18 cellular contexts compared by ENCODE assay signal in the genomic region with DNA sequence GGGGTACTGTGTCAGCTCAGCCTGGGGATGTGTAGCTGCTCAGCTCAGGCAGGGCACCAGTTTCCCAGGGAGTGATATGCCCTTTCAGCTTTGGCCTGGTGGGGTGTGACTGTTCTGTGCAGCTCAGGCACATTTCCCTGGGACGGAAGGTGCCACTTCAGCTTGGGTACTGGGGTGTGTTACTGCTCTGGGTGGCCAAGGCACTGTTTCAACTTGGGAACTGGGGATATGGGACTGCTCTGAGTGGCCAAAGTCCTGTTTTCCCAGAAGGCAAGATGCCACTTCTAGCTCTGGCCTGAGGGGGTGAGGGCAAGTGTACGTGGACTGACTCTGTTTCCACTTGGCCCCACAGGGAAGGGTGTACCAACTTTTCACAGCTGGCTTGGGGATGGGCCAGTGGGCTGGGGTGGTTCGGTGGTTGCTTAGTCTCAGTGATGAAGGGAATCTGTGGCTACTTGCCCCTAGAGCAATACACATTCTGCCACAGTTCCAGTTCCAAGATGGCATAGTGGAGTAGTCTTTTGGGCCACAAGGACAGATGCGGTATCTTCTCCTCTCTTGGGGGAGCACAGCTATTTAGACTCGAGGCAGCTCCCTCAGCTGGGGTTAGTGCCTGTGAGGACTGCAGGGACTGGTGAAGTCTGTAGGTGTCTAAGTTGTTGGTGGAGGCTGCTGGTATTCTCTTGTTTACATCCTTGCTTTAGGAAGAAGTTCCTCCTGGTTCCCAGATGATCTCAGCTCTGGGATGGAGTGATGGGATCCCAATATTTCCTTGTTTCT. TPM values are rescaled to one million over a fixed set of nuclear protein-coding genes. Genes with fewer than 3 reads are reported as not detected.
DNase-seq lines count a peak whose midpoint lies in the region; ATAC-seq, FAIRE-seq and TF ChIP-seq lines count a peak whose summit lies in the region.
"Had no signal": no experiment of that assay in that cellular context is flagged by ENCODE, and none has a peak within 500 bp of the region (broad histone marks: within the 10 kb centered on the region; RNA-seq: fewer than 3 reads in every experiment).

No MANE protein-coding gene starts in this region.

- 0 out of 2 replicates have a peak, but pooled peaks cover 4% of the 10 kb centered on the region for H4K20me1 ChIP-seq in K562 (replicated peaks; ENCODE audit: control insufficient read depth, insufficient read depth, low read length)

- TF ChIP-seq EP300 in K562 (IDR thresholded peaks at IDR 0.05; ENCODE audit: low read length) (no peak), esophagus muscularis mucosa (IDR thresholded peaks at IDR 0.05) (no peak)

- no peak for DNase-seq in right cardiac atrium
- DNase-seq in right atrium auricular region (ENCODE audit: low spot score), result no peak
- no peak for DNase-seq in K562 (ENCODE audit: extremely low read depth in 1 of 4, low spot score in 3 of 4)
- peak; percentile 5 for DNase-seq in myocyte (ENCODE audit: low read depth)
- no peak for DNase-seq in esophagus muscularis mucosa (ENCODE audit: extremely low spot score)
- DNase-seq in NCI-H748 treated with DMSO at 0.1 percent for 48 hours (lab: John Stamatoyannopoulos, UW), result no peak
- DNase-seq in middle frontal gyrus (ENCODE audit: extremely low spot score, low spot score), result no peak
- DNase-seq in MG63, result no peak
- DNase-seq: activated CD4-positive, CD25-positive, alpha-beta regulatory T cell; activated CD8-positive, alpha-beta memory T cell treated with anti-CD3 and anti-CD28 coated beads, Interleukin-2, amount 50 U/mL, for 4 hours; cerebellar nuclear complex; H7; heart left ventricle; kidney; NCI-H524 treated with DMSO at 0.1 percent for 48 hours; PC-9; sigmoid colon had no signal

- no TSS peak for BruUV-seq in K562 (replicated peaks; lab: Mats Ljungman, UMichigan)

- H2AFZ ChIP-seq in K562 (ENCODE audit: low read depth, low read length), result no peak overlapping the region
- H2AFZ ChIP-seq: PC-9 had no signal

- H3K9me3 ChIP-seq in right cardiac atrium (ENCODE audit: control insufficient read depth, low read length), result no peaks in the 10 kb centered on the region
- peaks cover 0 to 26% of the 10 kb centered on the region in 2 donors for H3K9me3 ChIP-seq in right atrium auricular region
- no peaks in the 10 kb centered on the region for H3K9me3 ChIP-seq in K562 (replicated peaks; ENCODE audit: control insufficient read depth, insufficient read depth, low read depth, low read length)
- peaks cover 0 to 25% (median 21%) of the 10 kb centered on the region in 4 donors for H3K9me3 ChIP-seq in esophagus muscularis mucosa
- H3K9me3 ChIP-seq in MG63, result peaks cover 18% of the 10 kb centered on the region

- in situ Hi-C loops in K562 (cut with MboI), result no loop called here

- H3K4me1 ChIP-seq in right cardiac atrium (ENCODE audit: control insufficient read depth, insufficient read depth, low read length) (peaks cover 3% of the 10 kb centered on the region), right atrium auricular region (peaks cover 0 to 43% of the 10 kb centered on the region in 2 donors), K562 (replicated peaks in 1 of 2; ENCODE audit: control insufficient read depth in 2 of 2, insufficient read depth in 2 of 2, low read length in 2 of 2) (no peaks in the 10 kb centered on the region), esophagus muscularis mucosa (peaks cover 18 to 52% (median 48%) of the 10 kb centered on the region in 4 donors)

- no peak for TF ChIP-seq RAD21 in K562 (CRISPR knock-in tag; conservative IDR thresholded peaks at IDR 0.05 in 1 of 2, IDR thresholded peaks at IDR 0.05 in 1 of 2)

- no peak for FAIRE-seq in K562 (lab: Jason Lieb, UNC)
- FAIRE-seq: kidney had no signal

- CTCF ChIA-PET in K562 (lab: Yijun Ruan, JAX; ENCODE audit: low intra/inter-chr PET ratio), result no interaction called here

- H3K9ac ChIP-seq in K562 (ENCODE audit: insufficient read depth in 1 of 2, low read depth in 2 of 2, low read length in 2 of 2), result peak overlapping the region in 1 of 2 experiments; percentile 26; a peak in 1 of 4 replicates

- no peaks in the 10 kb centered on the region for H3K27me3 ChIP-seq in right cardiac atrium (ENCODE audit: control insufficient read depth, insufficient read depth)
- no peaks in the 10 kb centered on the region for H3K27me3 ChIP-seq in right atrium auricular region
- H3K27me3 ChIP-seq in K562 (ENCODE audit: control insufficient read depth in 2 of 2, insufficient read depth in 2 of 2, low read length in 2 of 2), result no peaks in the 10 kb centered on the region
- H3K27me3 ChIP-seq in esophagus muscularis mucosa, result no peaks in the 10 kb centered on the region
- no peaks in the 10 kb centered on the region for H3K27me3 ChIP-seq in MG63
- H3K27me3 ChIP-seq: heart left ventricle, sigmoid colon had no signal

- TF ChIP-seq CTCF in right atrium auricular region (IDR thresholded peaks at IDR 0.05) (no peak), K562 (IDR thresholded peaks at IDR 0.05 in 2 of 3, conservative IDR thresholded peaks at IDR 0.05 in 1 of 3; ENCODE audit: insufficient read depth in 2 of 3, low read depth in 1 of 3, low read length in 3 of 3) (no peak), esophagus muscularis mucosa (IDR thresholded peaks at IDR 0.05) (no peak)

- intact Hi-C loops in right cardiac atrium (cut with DNase I) (no loop called here), K562 (cut with micrococcal nuclease) (no loop called here), esophagus muscularis mucosa (cut with DNase I) (no loop called here)

- POLR2A ChIA-PET in K562 (lab: Yijun Ruan, JAX), result interaction anchor here (0.7 to 2.3 kb wide), 3 partner anchors 11 to 24 kb away, joined by 4 to 5 read pairs (median 4); no protein-coding TSS in a partner anchor

- no peak for TF ChIP-seq POLR2A in K562 (conservative IDR thresholded peaks at IDR 0.05)
- TF ChIP-seq POLR2A in esophagus muscularis mucosa (IDR thresholded peaks at IDR 0.05; ENCODE audit: low read depth), result no peak

- H3K36me3 ChIP-seq in right atrium auricular region (no peaks in the 10 kb centered on the region), K562 (ENCODE audit: control insufficient read depth, insufficient read depth, low read length) (no peaks in the 10 kb centered on the region), esophagus muscularis mucosa (peaks cover 0 to 6% (median 0%) of the 10 kb centered on the region in 4 donors), MG63 (peaks cover 18% of the 10 kb centered on the region)
- H3K36me3 ChIP-seq: sigmoid colon had no signal

- 91% methylated on average over 5 of the region's 5 CpGs for WGBS in right cardiac atrium
- 61% methylated on average over 5 of the region's 5 CpGs for WGBS in K562 (ENCODE audit: insufficient coverage, low coverage, missing lambda C conversion rate)
- 50% methylated on average over 2 of the region's 5 CpGs for WGBS in esophagus muscularis mucosa

- no peak overlapping the region for H3K4me2 ChIP-seq in K562 (ENCODE audit: insufficient read depth, low read length)
- H3K4me2 ChIP-seq: PC-9 had no signal

- peaks cover 4% of the 10 kb centered on the region for H3K9me1 ChIP-seq in K562 (ENCODE audit: control insufficient read depth, insufficient read depth, low read length)

- peaks cover 77% of the 10 kb centered on the region for H3K79me2 ChIP-seq in K562 (ENCODE audit: control insufficient read depth, insufficient read depth, low read length)

- H3K27ac ChIP-seq in right cardiac atrium (ENCODE audit: low read length) (no peak overlapping the region), right atrium auricular region (no peak overlapping the region), K562 (ENCODE audit: extremely low read depth, low read depth, low read length) (no peak overlapping the region), esophagus muscularis mucosa (replicated peaks in 1 of 4) (no peak overlapping the region)
- H3K27ac ChIP-seq: heart left ventricle, PC-9, sigmoid colon had no signal

- ATAC-seq in right cardiac atrium (peak; percentile 31 to 39), K562 (peak; percentile 62)
- ATAC-seq: stimulated activated memory B cell treated with anti-CD40 and anti-IgM and Interleukin-4, amounts not matched to agents 10 μg/mL and 1 μg/mL and 100 μg/mL, for 72 hours had no signal

- H3K4me3 ChIP-seq in right cardiac atrium (ENCODE audit: low read length) (no peak overlapping the region), right atrium auricular region (no peak overlapping the region), K562 (no peak overlapping the region), esophagus muscularis mucosa (no peak overlapping the region), MG63 (no peak overlapping the region)
- H3K4me3 ChIP-seq: heart left ventricle, PC-9, sigmoid colon had no signal

RNA-seq across cellular contexts. Expression of a gene that starts 26.4 kb away (rescaled TPM):
- 10 to 100 TPM; 22.9 to 30.8 (median 28.5) TPM for total RNA-seq in right cardiac atrium
- polyA plus RNA-seq in right cardiac atrium, result 16.7 TPM
- total RNA-seq in right atrium auricular region, result 10 to 100 TPM; 12.3 to 15.1 TPM
- total RNA-seq in K562 (2011; cell fraction: chromatin; rRNA removed; ENCODE audit: low replicate concordance), result 16.1 and 86.7 TPM in 2 replicates
- total RNA-seq in K562 (2011; cell fraction: nucleolus; rRNA removed), result 7.0 and 11.6 TPM in 2 replicates
- total RNA-seq in K562 (2011; cell fraction: nucleoplasm; rRNA removed), result 30.6 and 51.6 TPM in 2 replicates
- 13.5 and 14.9 TPM in 2 replicates for total RNA-seq in K562 (2014; rRNA removed)
- 24.8 and 33.7 TPM in 2 replicates for total RNA-seq in K562 (2014; rRNA removed; fragmentation: Illumina TruSeq; extraction: Trizol)
- total RNA-seq in K562 (2015; rRNA removed; fragmentation: Illumina TruSeq; extraction: Trizol), result 18.4 and 20.5 TPM in 2 replicates
- 30.8 and 31.3 TPM in 2 replicates for total RNA-seq in K562 (2021)
- 44.4 and 52.0 TPM in 2 replicates for polyA plus RNA-seq in K562 (2011; rRNA removed)
- 5.7 and 13.2 TPM in 2 replicates for polyA plus RNA-seq in K562 (2011; cell fraction: cytosol; rRNA removed)
- 24.0 and 45.1 TPM in 2 replicates for polyA plus RNA-seq in K562 (2011; cell fraction: nucleus; rRNA removed)
- 30.2 and 31.5 TPM in 2 replicates for polyA plus RNA-seq in K562 (2012)
- 38.3 and 38.4 TPM in 2 replicates for polyA plus RNA-seq in K562 (2014; fragmentation: Illumina TruSeq; extraction: Trizol)
- 10 to 100 TPM; 31.3 to 32.5 TPM for polyA plus RNA-seq in K562 (2014; fragmentation: Nextera tagmentation; extraction: Ambion mirVana)
- polyA plus RNA-seq in K562 (2014; rRNA removed), result 31.3 and 34.1 TPM in 2 replicates
- 61.2 and 76.5 TPM in 2 replicates for polyA minus RNA-seq in K562 (2011; rRNA and poly(A)+ RNA removed)
- 13.4 and 18.0 TPM in 2 replicates for polyA minus RNA-seq in K562 (2011; cell fraction: cytosol; rRNA and poly(A)+ RNA removed)
- 28.1 and 60.3 TPM in 2 replicates for polyA minus RNA-seq in K562 (2011; cell fraction: nucleus; rRNA and poly(A)+ RNA removed)
- total RNA-seq in myocyte, result 16.2 and 17.7 TPM in 2 replicates
- 14.3 TPM for polyA plus RNA-seq in myocyte (2012)
- 10 to 100 TPM; 20.8 to 41.7 (median 30.3) TPM for total RNA-seq in esophagus muscularis mucosa
- total RNA-seq in MG63 (2014; rRNA removed; shearing (Covaris generic); ENCODE audit: low replicate concordance), result 10.5 and 12.0 TPM in 2 replicates
